1 cellular context compared by ENCODE assay signal in the genomic region with DNA sequence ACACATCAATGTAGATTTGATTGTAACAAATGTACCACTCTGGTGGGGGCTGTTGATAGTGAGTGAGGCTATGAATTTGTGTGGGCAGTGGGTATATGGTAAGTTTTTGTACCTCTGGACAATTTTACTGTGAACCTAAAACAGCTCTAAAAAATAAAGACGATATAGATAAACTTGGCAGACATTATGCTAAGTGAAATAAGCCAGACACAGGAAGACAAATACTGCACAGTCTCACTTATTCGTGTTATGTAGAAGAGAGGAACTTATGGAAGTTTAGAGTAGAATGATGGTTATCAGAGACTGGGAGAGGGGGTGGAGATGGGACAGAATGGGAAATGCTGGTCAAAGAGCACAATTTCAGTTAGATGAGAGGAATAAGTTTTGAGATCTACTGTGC.
TF ChIP-seq lines count a peak whose summit lies in the region.

No MANE protein-coding gene starts in this region.

TF ChIP-seq in SK-N-SH, 30 proteins besides CTCF, POLR2A, EP300 and RAD21 (continued from another document):
- no peak for TF ChIP-seq TAF1 (IDR thresholded peaks at IDR 0.05; ENCODE audit: borderline replicate concordance, low read depth, low read length)
TF ChIP-seq in SK-N-SH: peak in this region for 1.
